18 cellular contexts compared by ENCODE assay signal in the genomic region with DNA sequence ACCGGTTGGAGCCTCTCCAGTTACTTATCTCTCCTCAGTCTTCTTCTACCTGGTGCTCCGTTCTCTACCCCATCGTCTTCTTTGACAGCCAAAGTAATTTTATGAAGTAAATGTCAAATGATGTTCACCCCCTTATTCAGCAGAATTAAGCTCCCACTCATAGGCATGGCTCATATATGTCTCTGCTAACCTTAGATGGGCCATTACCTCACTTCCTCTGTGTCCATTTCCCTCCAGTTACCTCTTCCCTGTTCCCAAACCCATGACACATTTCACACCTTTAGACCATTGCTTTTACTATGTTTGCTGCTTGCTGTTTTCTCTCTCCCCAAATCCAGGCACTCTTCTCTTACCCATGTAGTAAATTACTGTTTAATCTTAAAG.
"Had no signal": no experiment of that assay in that cellular context is flagged by ENCODE, and none has a peak within 500 bp of the region (broad histone marks: within the 10 kb centered on the region; RNA-seq: fewer than 3 reads in every experiment).

No MANE protein-coding gene starts in this region.

- H3K4me1 Mint-ChIP-seq: nephron progenitor cell had no signal

- DNase-seq: activated CD4-positive, alpha-beta T cell treated with anti-CD3 and anti-CD28 coated beads for 4 hours; activated naive CD4-positive, alpha-beta T cell; adrenal gland; cerebellar nuclear complex; effector CD4-positive, alpha-beta T cell; gastrocnemius medialis; heart right ventricle; left lung; nephron progenitor cell; occipital lobe; posterior cingulate gyrus; retina; SIG-M5; stimulated activated CD4-positive, alpha-beta T cell treated with anti-CD3 and anti-CD28 coated beads, Interleukin-12 subunit alpha, Interleukin-12 subunit beta, amount 100 ng/mL, for 4 hours; stimulated activated CD8-positive, alpha-beta memory T cell treated with anti-CD3 and anti-CD28 coated beads, Interleukin-4, amount 100 ng/mL, for 48 hours; stimulated activated naive CD4-positive, alpha-beta T cell treated with Interleukin-2 at 50 U/mL for 16 hours; transverse colon had no signal

- H3K4me3 Mint-ChIP-seq: mesothelial cell of epicardium, nephron progenitor cell had no signal

- H3K27ac Mint-ChIP-seq: mesothelial cell of epicardium, nephron progenitor cell had no signal

- ATAC-seq: gastrocnemius medialis, heart right ventricle, left lung had no signal

- H3K36me3 Mint-ChIP-seq: mesothelial cell of epicardium had no signal
